17 cellular contexts compared by ENCODE assay signal in the genomic region with DNA sequence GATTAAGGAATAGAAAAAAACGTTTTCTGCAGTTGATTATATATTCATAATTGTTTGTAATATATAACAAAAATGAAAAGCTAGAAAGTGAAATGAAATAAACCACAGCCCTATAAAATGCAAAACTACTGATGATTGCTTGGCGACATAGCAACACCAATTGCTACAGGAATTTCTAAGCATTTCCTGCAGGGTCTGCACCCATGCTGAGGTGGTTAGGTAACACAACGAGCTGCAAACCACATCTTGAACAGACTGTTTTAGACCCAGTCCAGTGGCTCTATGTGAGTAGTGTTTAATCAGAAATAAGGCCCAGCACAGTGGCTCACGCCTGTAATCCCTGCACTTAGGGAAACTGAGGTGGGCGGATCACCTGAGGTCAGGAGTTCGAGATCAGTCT. TPM values are rescaled to one million over a fixed set of nuclear protein-coding genes. Genes with fewer than 3 reads are reported as not detected.
A peak's percentile ranks its signal among the peaks of the same experiment; 100 is the strongest.
DNase-seq lines count a peak whose midpoint lies in the region; ATAC-seq and TF ChIP-seq lines count a peak whose summit lies in the region.
"Had no signal": no experiment of that assay in that cellular context is flagged by ENCODE, and none has a peak within 500 bp of the region (broad histone marks: within the 10 kb centered on the region; RNA-seq: fewer than 3 reads in every experiment).

No MANE protein-coding gene starts in this region.

- peak overlapping the region; percentile 83 for H3K27ac ChIP-seq in SK-N-MC
- no peak overlapping the region for H3K27ac ChIP-seq in mesendoderm (ENCODE audit: low read depth, low read length)
- H3K27ac ChIP-seq in uterus = no peak overlapping the region
- H3K27ac ChIP-seq: 22Rv1, BLaER1 had no signal

- H3K4me3 ChIP-seq in SK-N-MC (peak overlapping the region; percentile 44), mesendoderm (ENCODE audit: low read length) (no peak overlapping the region), uterus (no peak overlapping the region)
- H3K4me3 ChIP-seq: A549, BLaER1 had no signal

- no peak overlapping the region for H4K8ac ChIP-seq in mesendoderm (ENCODE audit: low read depth, low read length)

- no peak overlapping the region for H2AK5ac ChIP-seq in mesendoderm (ENCODE audit: low read length)

- TF ChIP-seq CTCF in uterus (IDR thresholded peaks at IDR 0.05) = no peak

- intact Hi-C loops in uterus (cut with DNase I; ENCODE audit: low total_unique reads) = no loop called here
- intact Hi-C loops in left ventricle myocardium superior (cut with micrococcal nuclease) = no loop called here

- H3K36me3 ChIP-seq in SK-N-MC (ENCODE audit: insufficient read depth, low read length) (no peaks in the 10 kb centered on the region), mesendoderm (ENCODE audit: control insufficient read depth, insufficient read depth, low read length) (no peaks in the 10 kb centered on the region), uterus (no peaks in the 10 kb centered on the region)
- H3K36me3 ChIP-seq: BLaER1 had no signal

- H2BK120ac ChIP-seq in mesendoderm (ENCODE audit: low read depth, low read length) = no peak overlapping the region

- H3K56ac ChIP-seq in mesendoderm (ENCODE audit: low read length) = no peak overlapping the region

- H3K9ac ChIP-seq in SK-N-MC (ENCODE audit: insufficient read length) (no peak overlapping the region), mesendoderm (ENCODE audit: low read length) (no peak overlapping the region)
- H3K9ac ChIP-seq: BLaER1 had no signal

- H3K27me3 ChIP-seq in mesendoderm (ENCODE audit: insufficient read depth, low read length, poor library complexity) = no peaks in the 10 kb centered on the region
- H3K27me3 ChIP-seq in uterus = no peaks in the 10 kb centered on the region
- H3K27me3 ChIP-seq: BLaER1 had no signal

- no peaks in the 10 kb centered on the region for H3K4me1 ChIP-seq in mesendoderm (ENCODE audit: control insufficient read depth, low read depth, low read length)
- no peaks in the 10 kb centered on the region for H3K4me1 ChIP-seq in uterus
- H3K4me1 ChIP-seq: A549, BLaER1 had no signal

- no CpG with 5 or more reads among the region's 6 CpGs for WGBS in mesendoderm (ENCODE audit: extremely low coverage, insufficient coverage, low lambda C conversion rate)

- no peaks in the 10 kb centered on the region for H3K79me2 ChIP-seq in mesendoderm (ENCODE audit: control insufficient read depth, insufficient read depth, low read length)

- no peak overlapping the region for H4K5ac ChIP-seq in mesendoderm (ENCODE audit: low read length)

- ATAC-seq in HG03175 (IDR thresholded peaks at IDR 0.05; ENCODE audit: unreplicated experiment) (no peak), left ventricle myocardium superior (no peak)
- ATAC-seq: A549 had no signal

- H3K9me3 ChIP-seq in SK-N-MC (ENCODE audit: low read depth, low read length) = no peaks in the 10 kb centered on the region
- no peaks in the 10 kb centered on the region for H3K9me3 ChIP-seq in uterus
- H3K9me3 ChIP-seq: A549, BLaER1 had no signal

- peak; percentile 35 for DNase-seq in NK-92 treated with Interleukin-12 subunit alpha and Interleukin-12 subunit beta, amount 100 ng/mL, for 24 hours (lab: John Stamatoyannopoulos, UW)
- DNase-seq in NK-92 (lab: John Stamatoyannopoulos, UW; ENCODE audit: unreplicated experiment) (no peak), SK-N-MC (ENCODE audit: low read depth, low spot score) (peak; percentile 89), mesendoderm (peak; percentile 3), uterus (no peak), left ventricle myocardium superior (no peak)
- DNase-seq: CD4-positive, alpha-beta memory T cell; DMS79 treated with DMSO at 0.1 percent for 48 hours; GF-D8; H9 had no signal

- no peak overlapping the region for H2BK15ac ChIP-seq in mesendoderm (replicated peaks; ENCODE audit: low read depth)

- H3K79me1 ChIP-seq in mesendoderm (ENCODE audit: low read length) = no peaks in the 10 kb centered on the region

- TF ChIP-seq POLR2A in uterus (IDR thresholded peaks at IDR 0.05) = no peak

- no peak overlapping the region for H3K4me2 ChIP-seq in mesendoderm (ENCODE audit: low read length)
- H3K4me2 ChIP-seq: A549, BLaER1 had no signal

- H2BK5ac ChIP-seq in mesendoderm (ENCODE audit: low read length) = no peak overlapping the region

- H3K23ac ChIP-seq in mesendoderm (ENCODE audit: low read length) = no peak overlapping the region

- no peak overlapping the region for H3K18ac ChIP-seq in mesendoderm (ENCODE audit: low read length)

- H3K4ac ChIP-seq in mesendoderm (ENCODE audit: low read depth, low read length) = no peak overlapping the region

RNA-seq across cellular contexts. Expression of a gene that starts 17.2 kb away (rescaled TPM):
- not detected for polyA plus RNA-seq in mesendoderm (2013, experiment 1 of 2)
- not detected for polyA plus RNA-seq in mesendoderm (2013, experiment 2 of 2)
- total RNA-seq in uterus = not detected
- total RNA-seq in left ventricle myocardium superior = not detected
- total RNA-seq: CD4-positive, alpha-beta memory T cell; H1; H9 had no signal
- polyA plus RNA-seq: AG04450; CD14-positive monocyte; CD4-positive, alpha-beta memory T cell; H1 had no signal

RNA-seq across cellular contexts. Expression of a gene that starts 18.3 kb away (rescaled TPM):
- polyA plus RNA-seq in mesendoderm (2013, experiment 1 of 2) = not detected
- 0.03 TPM for polyA plus RNA-seq in mesendoderm (2013, experiment 2 of 2)
- total RNA-seq in uterus (not detected), left ventricle myocardium superior (not detected)
- total RNA-seq: CD4-positive, alpha-beta memory T cell; H1; H9 had no signal
- polyA plus RNA-seq: AG04450; CD14-positive monocyte; CD4-positive, alpha-beta memory T cell; H1 had no signal

RNA-seq across cellular contexts. Expression of a gene that starts 27.2 kb away (rescaled TPM):
- polyA plus RNA-seq in mesendoderm (2013, experiment 1 of 2) = 0.01 TPM
- not detected for polyA plus RNA-seq in mesendoderm (2013, experiment 2 of 2)
- under 1 TPM in 1 of 4 donors, not detected in 3; 0.29 TPM for total RNA-seq in uterus
- not detected for total RNA-seq in left ventricle myocardium superior
- total RNA-seq: CD4-positive, alpha-beta memory T cell; H1; H9 had no signal
- polyA plus RNA-seq: CD14-positive monocyte; CD4-positive, alpha-beta memory T cell; H1 had no signal

RNA-seq across cellular contexts. Expression of a gene that starts 37.1 kb away (rescaled TPM):
- polyA plus RNA-seq in mesendoderm (2013, experiment 1 of 2) = not detected
- not detected for polyA plus RNA-seq in mesendoderm (2013, experiment 2 of 2)
- total RNA-seq in uterus = not detected
- not detected for total RNA-seq in left ventricle myocardium superior
- total RNA-seq: CD4-positive, alpha-beta memory T cell; H1; H9 had no signal
- polyA plus RNA-seq: AG04450; CD14-positive monocyte; CD4-positive, alpha-beta memory T cell; H1 had no signal

RNA-seq across cellular contexts. Expression of a gene that starts 38.2 kb away (rescaled TPM):
- polyA plus RNA-seq in mesendoderm (2013, experiment 1 of 2) = not detected
- not detected for polyA plus RNA-seq in mesendoderm (2013, experiment 2 of 2)
- not detected for total RNA-seq in uterus
- not detected for total RNA-seq in left ventricle myocardium superior
- total RNA-seq: CD4-positive, alpha-beta memory T cell; H1; H9 had no signal
- polyA plus RNA-seq: AG04450; CD14-positive monocyte; CD4-positive, alpha-beta memory T cell; H1 had no signal

Comparison
In these comparisons a context has a peak if more than half of its experiments do, and no peak if none do; other contexts are left out.
1. DNase-seq: peak in NK-92 treated with Interleukin-12 subunit alpha and Interleukin-12 subunit beta, amount 100 ng/mL, for 24 hours (single experiment), SK-N-MC (single experiment) and mesendoderm (single experiment); none in NK-92 (single experiment), uterus (0 of 2) and left ventricle myocardium superior (single experiment).